In genomic region chrX:150486011-150486410, GRCh38 we compare ENCODE assay signal across 8 cellular contexts.
DNase-seq lines count a peak whose midpoint lies in the region; ATAC-seq and TF ChIP-seq lines count a peak whose summit lies in the region.

No MANE protein-coding gene starts in this region.

- CTCF ChIA-PET in A673 (lab: Charles Lee) = no interaction called here

- POLR2A ChIA-PET in A673 (lab: Charles Lee; ENCODE audit: low non-redundant PET) = no interaction called here

- BruUV-seq in A673 (replicated peaks; lab: Mats Ljungman, UMichigan) = no TSS peak

- H3K9me3 ChIP-seq in A673 (ENCODE audit: low read depth, low read length, poor library complexity, severe bottlenecking) (no peaks in the 10 kb centered on the region), esophagus muscularis mucosa (no peaks in the 10 kb centered on the region), osteoblast (ENCODE audit: low read depth, low read length) (no peaks in the 10 kb centered on the region)

- no peak overlapping the region for H2AFZ ChIP-seq in osteoblast (ENCODE audit: low read length)

- H4K20me1 ChIP-seq in osteoblast (ENCODE audit: insufficient read depth, low read length) = no peaks in the 10 kb centered on the region

- intact Hi-C loops in A673 (cut with micrococcal nuclease; ENCODE audit: unreplicated experiment) (loop anchor here (2.0 to 5.0 kb wide), 2 partner anchors 121 to 524 kb away; no protein-coding TSS in a partner anchor), esophagus muscularis mucosa (cut with DNase I) (loop anchor here (10.0 kb wide), 1 partner anchor 121 kb away; the partner anchor contains the start of gene MAMLD1)

- TF ChIP-seq CTCF in A673 (conservative IDR thresholded peaks at IDR 0.05; ENCODE audit: low read depth, low read length) = peak; percentile 72
- TF ChIP-seq CTCF in GM12875 (IDR thresholded peaks at IDR 0.05; ENCODE audit: borderline replicate concordance, insufficient read depth, low read depth, low read length) = peak; percentile 75
- peak; percentile 40 to 58 (median 44) for TF ChIP-seq CTCF in esophagus muscularis mucosa (IDR thresholded peaks at IDR 0.05)
- peak; percentile 79 for TF ChIP-seq CTCF in osteoblast (IDR thresholded peaks at IDR 0.05; ENCODE audit: extremely low read depth, low read depth, low read length)

- H3K36me3 ChIP-seq in A673 (ENCODE audit: insufficient read depth, low read length, poor library complexity, severe bottlenecking) = no peaks in the 10 kb centered on the region
- no peaks in the 10 kb centered on the region for H3K36me3 ChIP-seq in esophagus muscularis mucosa
- H3K36me3 ChIP-seq in osteoblast (ENCODE audit: insufficient read depth, low read length) = no peaks in the 10 kb centered on the region

- H3K4me2 ChIP-seq in osteoblast (ENCODE audit: insufficient read depth, low read length) = no peak overlapping the region

- H3K4me1 ChIP-seq in A673 (ENCODE audit: insufficient read depth, low read length, poor library complexity, severe bottlenecking) (no peaks in the 10 kb centered on the region), esophagus muscularis mucosa (no peaks in the 10 kb centered on the region), osteoblast (ENCODE audit: insufficient read depth, low read length) (peaks cover 3% of the 10 kb centered on the region)

- H3K4me3 ChIP-seq in A673 (ENCODE audit: low read depth, low read length, poor library complexity, severe bottlenecking) = no peak overlapping the region
- H3K4me3 ChIP-seq in GM12875 (ENCODE audit: low read depth, low read length) = no peak overlapping the region
- H3K4me3 ChIP-seq in esophagus muscularis mucosa = no peak overlapping the region
- no peak overlapping the region for H3K4me3 ChIP-seq in osteoblast (ENCODE audit: insufficient read depth, low read length)

- no peak for TF ChIP-seq POLR2A in esophagus muscularis mucosa (IDR thresholded peaks at IDR 0.05; ENCODE audit: low read depth)

- H3K27ac ChIP-seq in A673 (ENCODE audit: low read depth, low read length, poor library complexity, severe bottlenecking) (no peak overlapping the region), esophagus muscularis mucosa (replicated peaks in 1 of 4) (no peak overlapping the region), osteoblast (ENCODE audit: low read depth, low read length) (no peak overlapping the region)

- H3K27me3 ChIP-seq in A673 (replicated peaks; ENCODE audit: insufficient read depth, low read depth, low read length, poor library complexity) (no peaks in the 10 kb centered on the region), esophagus muscularis mucosa (no peaks in the 10 kb centered on the region), osteoblast (ENCODE audit: insufficient read depth, low read length) (no peaks in the 10 kb centered on the region)

- DNase-seq in A673 (ENCODE audit: low spot score) (peak; percentile 65), NCI-H1694 (lab: John Stamatoyannopoulos, UW) (peak; percentile 36), esophagus muscularis mucosa (ENCODE audit: extremely low spot score) (no peak), osteoblast (ENCODE audit: insufficient read length, low spot score, missing footprints) (no peak)
- DNase-seq in activated CD8-positive, alpha-beta memory T cell treated with anti-CD3 and anti-CD28 coated beads, Interleukin-2, amount 50 U/mL, for 48 hours = peak; percentile 58

- TF ChIP-seq EP300 in esophagus muscularis mucosa (IDR thresholded peaks at IDR 0.05) = no peak

- WGBS in esophagus muscularis mucosa = 44% methylated on average over 3 of the region's 3 CpGs

- no peak for ATAC-seq in HG02938 (IDR thresholded peaks at IDR 0.05; ENCODE audit: unreplicated experiment)
- no peak for ATAC-seq in HG03439 (IDR thresholded peaks at IDR 0.05; ENCODE audit: unreplicated experiment)

- no peaks in the 10 kb centered on the region for H3K79me2 ChIP-seq in osteoblast (ENCODE audit: insufficient read depth, low read length)

Comparison
In these comparisons a context has a peak if more than half of its experiments do, and no peak if none do; other contexts are left out.
1. DNase-seq: peak in A673 (single experiment), NCI-H1694 (single experiment) and activated CD8-positive, alpha-beta memory T cell treated with anti-CD3 and anti-CD28 coated beads, Interleukin-2, amount 50 U/mL, for 48 hours (single experiment); none in esophagus muscularis mucosa (single experiment) and osteoblast (single experiment).
2. Peak in every context shown above with its lines, with median percentiles within 50 percentile points of each other: CTCF ChIP-seq.